ENCODE assay signal across 15 cellular contexts in genomic region chr13:75437582-75438318, GRCh38. TPM values are rescaled to one million over a fixed set of nuclear protein-coding genes. Genes with fewer than 3 reads are reported as not detected.
DNase-seq lines count a peak whose midpoint lies in the region; ATAC-seq and TF ChIP-seq lines count a peak whose summit lies in the region.
"Had no signal": no experiment of that assay in that cellular context is flagged by ENCODE, and none has a peak within 500 bp of the region (broad histone marks: within the 10 kb centered on the region; RNA-seq: fewer than 3 reads in every experiment).

No MANE protein-coding gene starts in this region.

- peak; percentile 36 for ATAC-seq in left lung
- ATAC-seq: lower lobe of right lung had no signal

- H3K4me1 ChIP-seq in left lung, result no peaks in the 10 kb centered on the region
- H3K4me1 ChIP-seq: lower lobe of right lung had no signal

- no peak for TF ChIP-seq POLR2A in erythroblast (IDR thresholded peaks at IDR 0.05; ENCODE audit: low read length)

- intact Hi-C loops in left lung (cut with DNase I), result no loop called here

- H3K9me3 ChIP-seq in left lung, result no peaks in the 10 kb centered on the region
- H3K9me3 ChIP-seq: lower lobe of right lung, suprapubic skin had no signal

- no peak overlapping the region for H3K4me3 ChIP-seq in left lung
- H3K4me3 ChIP-seq: lower lobe of right lung, PC-9, suprapubic skin had no signal

- DNase-seq in AG08396 (ENCODE audit: low spot score), result peak; percentile 9
- peak; percentile 58 to 81 for DNase-seq in NCI-H524 (lab: John Stamatoyannopoulos, UW)
- peak; percentile 56 to 59 for DNase-seq in erythroblast (lab: John Stamatoyannopoulos, UW)
- DNase-seq in left lung, result no peak
- no peak for DNase-seq in NCI-H2081 (lab: John Stamatoyannopoulos, UW)
- no peak for DNase-seq in anterior cingulate cortex (lab: John Stamatoyannopoulos, UW)
- DNase-seq in NCI-H510A treated with DMSO at 0.1 percent for 48 hours (lab: John Stamatoyannopoulos, UW), result no peak
- no peak for DNase-seq in NCI-H1092 treated with DMSO at 0.1 percent for 48 hours (lab: John Stamatoyannopoulos, UW)
- DNase-seq: AML-193, aorta, lower lobe of right lung, NCI-H2029 treated with DMSO at 0.1 percent for 48 hours, PC-9, posterior cingulate gyrus had no signal

- H3K27ac ChIP-seq in left lung, result no peak overlapping the region
- H3K27ac ChIP-seq: lower lobe of right lung, PC-9, suprapubic skin had no signal

- H3K27me3 ChIP-seq in left lung, result no peaks in the 10 kb centered on the region
- H3K27me3 ChIP-seq: suprapubic skin had no signal

- no peaks in the 10 kb centered on the region for H3K36me3 ChIP-seq in left lung
- H3K36me3 ChIP-seq: lower lobe of right lung, suprapubic skin had no signal

- TF ChIP-seq CTCF in left lung (IDR thresholded peaks at IDR 0.05), result no peak

RNA-seq across cellular contexts. Expression of gene TBC1D4, which starts 44.2 kb away (rescaled TPM):
- total RNA-seq in left lung, result 10 to 100 TPM; 16.6 to 17.3 TPM

Comparison
In these comparisons a context has a peak if more than half of its experiments do, and no peak if none do; other contexts are left out.
1. DNase-seq: peak in AG08396 (single experiment), NCI-H524 (2 of 2) and erythroblast (2 of 2); none in left lung (0 of 2), NCI-H2081 (0 of 2), anterior cingulate cortex (0 of 58), NCI-H510A treated with DMSO at 0.1 percent for 48 hours (single experiment) and NCI-H1092 treated with DMSO at 0.1 percent for 48 hours (single experiment).